8 cellular contexts compared by ENCODE assay signal in genomic region chr10:23525406-23525805, GRCh38.
A peak's percentile ranks its signal among the peaks of the same experiment; 100 is the strongest.
DNase-seq lines count a peak whose midpoint lies in the region; ATAC-seq and TF ChIP-seq lines count a peak whose summit lies in the region.

No MANE protein-coding gene starts in this region.

- intact Hi-C loops in activated CD4-positive, alpha-beta memory T cell treated with anti-CD3 and anti-CD28 coated beads for 36 hours (cut with micrococcal nuclease): loop anchor here (1.0 to 10.0 kb wide), 2 partner anchors 211 to 371 kb away; no protein-coding TSS in a partner anchor

- TF ChIP-seq CTCF in astrocyte of the cerebellum (IDR thresholded peaks at IDR 0.05; ENCODE audit: low read depth, low read length, missing control alignments): no peak

- H3K4me3 ChIP-seq in astrocyte of the cerebellum (ENCODE audit: low read depth, low read length): no peak overlapping the region
- no peak overlapping the region for H3K4me3 ChIP-seq in neuronal stem cell (ENCODE audit: low read length in 2 of 2)

- H3K9me3 Mint-ChIP-seq in activated CD4-positive, alpha-beta memory T cell treated with anti-CD3 and anti-CD28 coated beads for 36 hours: no peaks in the 10 kb centered on the region
- no peaks in the 10 kb centered on the region for H3K9me3 Mint-ChIP-seq in activated CD4-positive, alpha-beta memory T cell treated with anti-CD3 and anti-CD28 coated beads, Interleukin-2, amount 10 ng/mL, durations not matched to agents 7 days and 5 days

- DNase-seq in activated CD4-positive, alpha-beta memory T cell treated with anti-CD3 and anti-CD28 coated beads for 36 hours: peak; percentile 27
- no peak for DNase-seq in activated CD4-positive, alpha-beta memory T cell treated with anti-CD3 and anti-CD28 coated beads, Interleukin-2, amount 10 ng/mL, durations not matched to agents 7 days and 5 days
- DNase-seq in astrocyte of the cerebellum (ENCODE audit: low read depth) (peak; percentile 1), left lobe of liver (ENCODE audit: low spot score) (no peak), NCI-H187 treated with DMSO at 0.1 percent for 48 hours (lab: John Stamatoyannopoulos, UW) (no peak), neuronal stem cell (ENCODE audit: low spot score) (no peak)
- DNase-seq in activated effector memory CD4-positive, alpha-beta T cell treated with Interleukin-2 at 50 U/mL for 16 hours: no peak

- H3K4me1 Mint-ChIP-seq in activated CD4-positive, alpha-beta memory T cell treated with anti-CD3 and anti-CD28 coated beads for 36 hours (ENCODE audit: low read depth): no peaks in the 10 kb centered on the region
- no peaks in the 10 kb centered on the region for H3K4me1 Mint-ChIP-seq in activated CD4-positive, alpha-beta memory T cell treated with anti-CD3 and anti-CD28 coated beads, Interleukin-2, amount 10 ng/mL, durations not matched to agents 7 days and 5 days

- no peak overlapping the region for H3K4ac ChIP-seq in neuronal stem cell (ENCODE audit: low read length)

- WGBS in neuronal stem cell (ENCODE audit: extremely low coverage in 2 of 2, insufficient read length in 2 of 2, insufficient replicate concordance in 1 of 2), 2 donors: no CpG with 5 or more reads among the region's 2 CpGs

- H4K8ac ChIP-seq in neuronal stem cell (ENCODE audit: low read depth, low read length): no peak overlapping the region

- no peaks in the 10 kb centered on the region for H3K36me3 ChIP-seq in neuronal stem cell (replicated peaks in 1 of 2; ENCODE audit: control insufficient read depth in 2 of 2, insufficient read depth in 2 of 2, low read length in 2 of 2)

- H3K4me3 Mint-ChIP-seq in activated CD4-positive, alpha-beta memory T cell treated with anti-CD3 and anti-CD28 coated beads for 36 hours: no peak overlapping the region
- H3K4me3 Mint-ChIP-seq in activated CD4-positive, alpha-beta memory T cell treated with anti-CD3 and anti-CD28 coated beads, Interleukin-2, amount 10 ng/mL, durations not matched to agents 7 days and 5 days: no peak overlapping the region

- in situ Hi-C loops in astrocyte of the cerebellum (cut with HindIII; ENCODE audit: low sequenced_read_pairs): no loop called here

- POLR2A ChIA-PET in activated CD4-positive, alpha-beta memory T cell treated with anti-CD3 and anti-CD28 coated beads for 36 hours (lab: Charles Lee): no interaction called here
- POLR2A ChIA-PET in activated CD4-positive, alpha-beta memory T cell treated with anti-CD3 and anti-CD28 coated beads, Interleukin-2, amount 10 ng/mL, durations not matched to agents 7 days and 5 days (lab: Charles Lee): no interaction called here

- H3K27me3 Mint-ChIP-seq in activated CD4-positive, alpha-beta memory T cell treated with anti-CD3 and anti-CD28 coated beads for 36 hours: peaks cover 4% of the 10 kb centered on the region
- H3K27me3 Mint-ChIP-seq in activated CD4-positive, alpha-beta memory T cell treated with anti-CD3 and anti-CD28 coated beads, Interleukin-2, amount 10 ng/mL, durations not matched to agents 7 days and 5 days: peaks cover 6% of the 10 kb centered on the region

- CTCF ChIA-PET in activated CD4-positive, alpha-beta memory T cell treated with anti-CD3 and anti-CD28 coated beads for 36 hours (lab: Charles Lee): interaction anchor here (0.7 to 9.0 kb wide), 3 partner anchors 79 to 209 kb away, joined by 3 to 149 read pairs (median 4); no protein-coding TSS in a partner anchor
- CTCF ChIA-PET in activated CD4-positive, alpha-beta memory T cell treated with anti-CD3 and anti-CD28 coated beads, Interleukin-2, amount 10 ng/mL, durations not matched to agents 7 days and 5 days (lab: Charles Lee): interaction anchor here (1.1 to 2.9 kb wide), 4 partner anchors 9 to 213 kb away, joined by 3 to 26 read pairs (median 9); no protein-coding TSS in a partner anchor

- H2BK120ac ChIP-seq in neuronal stem cell (ENCODE audit: low read depth, low read length): no peak overlapping the region

- no peak overlapping the region for H3K27ac ChIP-seq in neuronal stem cell (replicated peaks; ENCODE audit: low read length)

- H2BK12ac ChIP-seq in neuronal stem cell (ENCODE audit: low read length): no peak overlapping the region

- no peak overlapping the region for H3K23ac ChIP-seq in neuronal stem cell (ENCODE audit: low read depth, low read length, poor library complexity)

- no peak overlapping the region for H3K14ac ChIP-seq in neuronal stem cell (ENCODE audit: low read length)

- H3K18ac ChIP-seq in neuronal stem cell (ENCODE audit: low read length): no peak overlapping the region

- H3K9me3 ChIP-seq in neuronal stem cell (replicated peaks in 1 of 2; ENCODE audit: control insufficient read depth in 2 of 2, insufficient read depth in 1 of 2, low read depth in 1 of 2, low read length in 2 of 2): no peaks in the 10 kb centered on the region

- H2AK5ac ChIP-seq in neuronal stem cell (ENCODE audit: low read depth, low read length): no peak overlapping the region

- no peak overlapping the region for H3K9ac ChIP-seq in neuronal stem cell (ENCODE audit: low read depth, low read length, poor library complexity)

- no peak overlapping the region for H2BK5ac ChIP-seq in neuronal stem cell (ENCODE audit: low read length)

- H3K27ac Mint-ChIP-seq in activated CD4-positive, alpha-beta memory T cell treated with anti-CD3 and anti-CD28 coated beads for 36 hours: no peak overlapping the region
- no peak overlapping the region for H3K27ac Mint-ChIP-seq in activated CD4-positive, alpha-beta memory T cell treated with anti-CD3 and anti-CD28 coated beads, Interleukin-2, amount 10 ng/mL, durations not matched to agents 7 days and 5 days

- H2AFZ ChIP-seq in neuronal stem cell (ENCODE audit: low read length): no peak overlapping the region

- no peak overlapping the region for H3K4me2 ChIP-seq in neuronal stem cell (ENCODE audit: insufficient read depth, low read length, poor library complexity, severe bottlenecking)

- no peak overlapping the region for H4K91ac ChIP-seq in neuronal stem cell (ENCODE audit: low read depth, low read length, poor library complexity)

- H2BK15ac ChIP-seq in neuronal stem cell (ENCODE audit: low read length): no peak overlapping the region

- H3K27me3 ChIP-seq in neuronal stem cell (ENCODE audit: control insufficient read depth in 3 of 3, insufficient read depth in 3 of 3, low read depth in 1 of 3, low read length in 3 of 3): no peaks in the 10 kb centered on the region

- H3K4me1 ChIP-seq in neuronal stem cell (ENCODE audit: control insufficient read depth in 2 of 2, insufficient read depth in 1 of 2, low read depth in 1 of 2, low read length in 2 of 2): no peaks in the 10 kb centered on the region

- no peaks in the 10 kb centered on the region for H3K79me1 ChIP-seq in neuronal stem cell (ENCODE audit: low read depth, low read length)

- ATAC-seq in HG03469 (IDR thresholded peaks at IDR 0.05; ENCODE audit: unreplicated experiment): peak; percentile 56
- peak; percentile 96 for ATAC-seq in left lobe of liver

- H3K36me3 Mint-ChIP-seq in activated CD4-positive, alpha-beta memory T cell treated with anti-CD3 and anti-CD28 coated beads for 36 hours: no peaks in the 10 kb centered on the region
- no peaks in the 10 kb centered on the region for H3K36me3 Mint-ChIP-seq in activated CD4-positive, alpha-beta memory T cell treated with anti-CD3 and anti-CD28 coated beads, Interleukin-2, amount 10 ng/mL, durations not matched to agents 7 days and 5 days (ENCODE audit: low read depth)

Comparison
In these comparisons a context has a peak if more than half of its experiments do, and no peak if none do; other contexts are left out.
1. DNase-seq: peak in activated CD4-positive, alpha-beta memory T cell treated with anti-CD3 and anti-CD28 coated beads for 36 hours (single experiment) and astrocyte of the cerebellum (single experiment); none in activated CD4-positive, alpha-beta memory T cell treated with anti-CD3 and anti-CD28 coated beads, Interleukin-2, amount 10 ng/mL, durations not matched to agents 7 days and 5 days (single experiment), left lobe of liver (single experiment), activated effector memory CD4-positive, alpha-beta T cell treated with Interleukin-2 at 50 U/mL for 16 hours (single experiment), NCI-H187 treated with DMSO at 0.1 percent for 48 hours (single experiment) and neuronal stem cell (single experiment).